In genomic region chr22:21621025-21621424, GRCh38 we compare ENCODE assay signal across 20 cellular contexts. TPM values are rescaled to one million over a fixed set of nuclear protein-coding genes. Genes with fewer than 3 reads are reported as not detected.
DNase-seq lines count a peak whose midpoint lies in the region; ATAC-seq and TF ChIP-seq lines count a peak whose summit lies in the region.
"Had no signal": no experiment of that assay in that cellular context is flagged by ENCODE, and none has a peak within 500 bp of the region (broad histone marks: within the 10 kb centered on the region; RNA-seq: fewer than 3 reads in every experiment).

No MANE protein-coding gene starts in this region.

- CTCF ChIA-PET in activated CD8-positive, alpha-beta T cell treated with anti-CD3 and anti-CD28 coated beads for 36 hours (lab: Charles Lee), result interaction anchor here (1.5 to 6.3 kb wide), 3 partner anchors 8 to 21 kb away, joined by 4 to 29 read pairs (median 13); partner anchors contain the start of gene SDF2L1

- no peak overlapping the region for H2BK12ac ChIP-seq in H9 (ENCODE audit: insufficient read length, low read depth, low read length)

- no peak overlapping the region for H2BK5ac ChIP-seq in H9 (ENCODE audit: insufficient read length, low read length)

- no peaks in the 10 kb centered on the region for H3K9me3 Mint-ChIP-seq in activated T-cell treated with anti-CD3 and anti-CD28 coated beads, Interleukin-2, amount 50 U/mL, for 24 hours
- H3K9me3 Mint-ChIP-seq in activated T-cell treated with anti-CD3 and anti-CD28 coated beads, Interleukin-2, amount 50 U/mL, for 72 hours, result no peaks in the 10 kb centered on the region
- H3K9me3 Mint-ChIP-seq in H9 (no peaks in the 10 kb centered on the region), immature natural killer cell (no peaks in the 10 kb centered on the region)
- H3K9me3 Mint-ChIP-seq in activated CD8-positive, alpha-beta T cell treated with anti-CD3 and anti-CD28 coated beads for 36 hours, result no peaks in the 10 kb centered on the region
- H3K9me3 Mint-ChIP-seq: HFFc6 had no signal

- H4K5ac ChIP-seq in H9 (ENCODE audit: insufficient read length, low read depth, low read length), result no peak overlapping the region

- no peak for TF ChIP-seq CTCF in H9 (conservative IDR thresholded peaks at IDR 0.05)
- TF ChIP-seq CTCF in activated CD8-positive, alpha-beta T cell treated with anti-CD3 and anti-CD28 coated beads for 36 hours (IDR thresholded peaks at IDR 0.05), result no peak
- TF ChIP-seq CTCF in neutrophil (IDR thresholded peaks at IDR 0.05), result no peak

- no peak overlapping the region for H2AFZ ChIP-seq in H9 (ENCODE audit: low read length)
- H2AFZ ChIP-seq: GM23248, PC-9 had no signal

- H3K4me1 ChIP-seq in H9 (ENCODE audit: insufficient read depth, low read length), result no peaks in the 10 kb centered on the region; the same call in none of the 2 replicates
- H3K4me1 ChIP-seq in neutrophil (ENCODE audit: control insufficient read depth in 1 of 2, insufficient read depth in 1 of 2, low read depth in 1 of 2, low read length in 1 of 2), result peaks cover 34 to 42% of the 10 kb centered on the region in 2 experiments

- H3K4me3 Mint-ChIP-seq in activated T-cell treated with anti-CD3 and anti-CD28 coated beads, Interleukin-2, amount 50 U/mL, for 24 hours, result no peak overlapping the region
- H3K4me3 Mint-ChIP-seq in activated T-cell treated with anti-CD3 and anti-CD28 coated beads, Interleukin-2, amount 50 U/mL, for 72 hours, result no peak overlapping the region
- no peak overlapping the region for H3K4me3 Mint-ChIP-seq in H9
- no peak overlapping the region for H3K4me3 Mint-ChIP-seq in activated CD8-positive, alpha-beta T cell treated with anti-CD3 and anti-CD28 coated beads for 36 hours
- H3K4me3 Mint-ChIP-seq in immature natural killer cell, result no peak overlapping the region
- H3K4me3 Mint-ChIP-seq: HFFc6 had no signal

- no peak overlapping the region for H2BK15ac ChIP-seq in H9 (ENCODE audit: low read depth, low read length)

- H3K56ac ChIP-seq in H9 (ENCODE audit: insufficient read length, low read depth, low read length), result no peak overlapping the region

- H3K27me3 ChIP-seq in H9 (ENCODE audit: insufficient read depth, low read length), result no peaks in the 10 kb centered on the region
- H3K27me3 ChIP-seq in neutrophil, result no peaks in the 10 kb centered on the region

- H3K79me1 ChIP-seq in H9 (ENCODE audit: insufficient read depth, low read depth, low read length, poor library complexity, severe bottlenecking), result no peaks in the 10 kb centered on the region

- H3K27ac ChIP-seq in H9 (ENCODE audit: insufficient read length, low read depth, low read length) (no peak overlapping the region), neutrophil (peak overlapping the region; percentile 87)
- H3K27ac ChIP-seq: 22Rv1, C4-2B, PC-9, SK-N-MC had no signal

- no peaks in the 10 kb centered on the region for H3K79me2 ChIP-seq in H9 (ENCODE audit: insufficient read depth, low read length)

- H3K18ac ChIP-seq in H9 (ENCODE audit: insufficient read length, low read depth, low read length), result no peak overlapping the region

- POLR2A ChIA-PET in activated CD8-positive, alpha-beta T cell treated with anti-CD3 and anti-CD28 coated beads for 36 hours (lab: Charles Lee), result interaction anchor here (0.7 to 1.4 kb wide), 2 partner anchors 10 to 21 kb away, joined by 3 to 4 read pairs; partner anchors contain the start of gene SDF2L1

- H2BK120ac ChIP-seq in H9 (ENCODE audit: low read depth, low read length, poor library complexity, severe bottlenecking), result no peak overlapping the region

- no peak overlapping the region for H4K8ac ChIP-seq in H9 (replicated peaks; ENCODE audit: insufficient read length, low read depth, low read length)

- peaks cover 7% of the 10 kb centered on the region for H3K36me3 ChIP-seq in neutrophil

- no peak overlapping the region for H3K4ac ChIP-seq in H9 (ENCODE audit: low read depth, low read length)

- H2BK20ac ChIP-seq in H9 (ENCODE audit: low read depth, low read length, poor library complexity, severe bottlenecking), result no peak overlapping the region

- intact Hi-C loops in activated CD8-positive, alpha-beta T cell treated with anti-CD3 and anti-CD28 coated beads for 36 hours (cut with micrococcal nuclease), result no loop called here

- H3T11ph ChIP-seq in H9 (ENCODE audit: low read length), result no peak overlapping the region

- H3K4me2 ChIP-seq in H9 (ENCODE audit: insufficient read depth, insufficient read length, low read length), result no peak overlapping the region
- H3K4me2 ChIP-seq: PC-9 had no signal

- peaks cover 25% of the 10 kb centered on the region for H3K4me1 Mint-ChIP-seq in activated T-cell treated with anti-CD3 and anti-CD28 coated beads, Interleukin-2, amount 50 U/mL, for 24 hours (ENCODE audit: low read depth)
- H3K4me1 Mint-ChIP-seq in activated T-cell treated with anti-CD3 and anti-CD28 coated beads, Interleukin-2, amount 50 U/mL, for 72 hours (ENCODE audit: low read depth), result peaks cover 28% of the 10 kb centered on the region
- H3K4me1 Mint-ChIP-seq in H9 (peaks cover 6 to 7% of the 10 kb centered on the region in 2 experiments; a peak in 2 of 4 replicates), immature natural killer cell (peaks cover 27 to 40% of the 10 kb centered on the region in 2 donors)
- H3K4me1 Mint-ChIP-seq in activated CD8-positive, alpha-beta T cell treated with anti-CD3 and anti-CD28 coated beads for 36 hours (ENCODE audit: low read depth), result peaks cover 12% of the 10 kb centered on the region

- peak overlapping the region; percentile 77 for H3K27ac Mint-ChIP-seq in activated T-cell treated with anti-CD3 and anti-CD28 coated beads, Interleukin-2, amount 50 U/mL, for 24 hours
- no peak overlapping the region for H3K27ac Mint-ChIP-seq in activated T-cell treated with anti-CD3 and anti-CD28 coated beads, Interleukin-2, amount 50 U/mL, for 72 hours
- peak overlapping the region in 2 of 3 experiments; percentile 53 to 68; a peak in 3 of 7 replicates for H3K27ac Mint-ChIP-seq in H9
- peak overlapping the region; percentile 42 for H3K27ac Mint-ChIP-seq in activated CD8-positive, alpha-beta T cell treated with anti-CD3 and anti-CD28 coated beads for 36 hours
- H3K27ac Mint-ChIP-seq in immature natural killer cell, result peak overlapping the region in 1 of 6 donors; percentile 66

- no peak overlapping the region for H3K23ac ChIP-seq in H9 (ENCODE audit: insufficient read length, low read depth, low read length)

- no peak for DNase-seq in activated T-cell treated with anti-CD3 and anti-CD28 coated beads, Interleukin-2, amount 50 U/mL, for 24 hours
- no peak for DNase-seq in activated T-cell treated with anti-CD3 and anti-CD28 coated beads, Interleukin-2, amount 50 U/mL, for 72 hours
- DNase-seq in H9 (no peak), ACHN (no peak), NCI-H1436 (lab: John Stamatoyannopoulos, UW) (no peak), immature natural killer cell (no peak)
- DNase-seq in activated CD8-positive, alpha-beta T cell treated with anti-CD3 and anti-CD28 coated beads for 36 hours, result no peak
- DNase-seq: DMS79, GM23248, HFFc6, KG1, NCI-H1092, NCI-H1694, NCI-H446, NCI-H774, PC-9 had no signal

- H2AK5ac ChIP-seq in H9 (ENCODE audit: insufficient read length, low read length), result no peak overlapping the region

- WGBS in H9 (ENCODE audit: extremely low coverage, insufficient read length, low lambda C conversion rate), result no CpG with 5 or more reads among the region's 3 CpGs

- H3K27me3 Mint-ChIP-seq in activated T-cell treated with anti-CD3 and anti-CD28 coated beads, Interleukin-2, amount 50 U/mL, for 24 hours, result no peaks in the 10 kb centered on the region
- H3K27me3 Mint-ChIP-seq in activated T-cell treated with anti-CD3 and anti-CD28 coated beads, Interleukin-2, amount 50 U/mL, for 72 hours (ENCODE audit: low read depth), result no peaks in the 10 kb centered on the region
- H3K27me3 Mint-ChIP-seq in H9 (ENCODE audit: low read depth) (peaks cover 1% of the 10 kb centered on the region; the same call in 1 of the 2 replicates), immature natural killer cell (ENCODE audit: low read depth in 3 of 3) (peaks cover 2 to 12% (median 8%) of the 10 kb centered on the region in 3 donors)
- H3K27me3 Mint-ChIP-seq in activated CD8-positive, alpha-beta T cell treated with anti-CD3 and anti-CD28 coated beads for 36 hours, result no peaks in the 10 kb centered on the region

- no peak overlapping the region for H3K14ac ChIP-seq in H9 (ENCODE audit: insufficient read depth, low read length)

- in situ Hi-C loops in ACHN (cut with HindIII; ENCODE audit: low pct_ligation_motif_present, low pct_unique_long_range_greater_than_20kb, low sequenced_read_pairs), result no loop called here

- H3K23me2 ChIP-seq in H9 (ENCODE audit: insufficient read length, low read depth, low read length, poor library complexity, severe bottlenecking), result no peaks in the 10 kb centered on the region

- ATAC-seq in activated T-cell treated with anti-CD3 and anti-CD28 coated beads, Interleukin-2, amount 50 U/mL, for 72 hours (replicated peaks in 1 of 2), result no peak
- no peak for ATAC-seq in activated CD8-positive, alpha-beta T cell treated with anti-CD3 and anti-CD28 coated beads for 36 hours

- H4K91ac ChIP-seq in H9 (ENCODE audit: insufficient read length, low read depth, low read length), result no peak overlapping the region

- H3K4me3 ChIP-seq in neutrophil (ENCODE audit: low read depth in 1 of 2, low read length in 1 of 2), result no peak overlapping the region
- H3K4me3 ChIP-seq: GM23248, PC-9, SK-N-MC had no signal

- H4K20me1 ChIP-seq in H9 (ENCODE audit: control insufficient read depth, insufficient read depth, insufficient read length), result no peaks in the 10 kb centered on the region

- no peaks in the 10 kb centered on the region for H3K9me3 ChIP-seq in H9 (ENCODE audit: control insufficient read depth, low read depth, low read length)
- H3K9me3 ChIP-seq in neutrophil, result no peaks in the 10 kb centered on the region

- no peak overlapping the region for H3K9ac ChIP-seq in H9 (ENCODE audit: extremely low read depth, insufficient read length, low read length)

- H3K36me3 Mint-ChIP-seq in activated T-cell treated with anti-CD3 and anti-CD28 coated beads, Interleukin-2, amount 50 U/mL, for 24 hours (ENCODE audit: low read depth), result peaks cover 74% of the 10 kb centered on the region
- peaks cover 1 to 12% of the 10 kb centered on the region in 2 donors for H3K36me3 Mint-ChIP-seq in activated T-cell treated with anti-CD3 and anti-CD28 coated beads, Interleukin-2, amount 50 U/mL, for 72 hours (ENCODE audit: insufficient read depth in 2 of 2)
- H3K36me3 Mint-ChIP-seq in H9 (ENCODE audit: insufficient read depth in 1 of 3, low read depth in 3 of 3) (peaks cover 3 to 29% (median 21%) of the 10 kb centered on the region in 3 experiments; a peak in 6 of 7 replicates), immature natural killer cell (no peaks in the 10 kb centered on the region)
- peaks cover 9% of the 10 kb centered on the region for H3K36me3 Mint-ChIP-seq in activated CD8-positive, alpha-beta T cell treated with anti-CD3 and anti-CD28 coated beads for 36 hours (ENCODE audit: low read depth)

RNA-seq across cellular contexts. Expression of gene YDJC, which starts 8.8 kb away (rescaled TPM):
- 10 to 100 TPM; 39.7 to 48.8 TPM for total RNA-seq in activated T-cell treated with anti-CD3 and anti-CD28 coated beads, Interleukin-2, amount 50 U/mL, for 72 hours
- total RNA-seq in H9 (2021), result 29.8 and 30.2 TPM in 2 replicates
- 10 to 100 TPM; 60.1 to 64.9 TPM for total RNA-seq in activated CD8-positive, alpha-beta T cell treated with anti-CD3 and anti-CD28 coated beads for 36 hours
- 10 to 100 TPM; 46.7 to 61.7 (median 47.7) TPM for polyA plus RNA-seq in immature natural killer cell

RNA-seq across cellular contexts. Expression of gene CCDC116, which starts 11.5 kb away (rescaled TPM):
- total RNA-seq in activated T-cell treated with anti-CD3 and anti-CD28 coated beads, Interleukin-2, amount 50 U/mL, for 72 hours, result under 1 TPM; 0.22 to 0.51 TPM
- 0.22 and 0.63 TPM in 2 replicates for total RNA-seq in H9 (2021)
- under 1 TPM in 1 of 2 experiments, not detected in 1; 0.45 TPM for total RNA-seq in activated CD8-positive, alpha-beta T cell treated with anti-CD3 and anti-CD28 coated beads for 36 hours
- polyA plus RNA-seq in immature natural killer cell, result under 1 TPM in 1 of 3 donors, not detected in 2; 0.13 TPM

RNA-seq across cellular contexts. Expression of gene SDF2L1, which starts 21.1 kb away (rescaled TPM):
- 10 to 100 TPM; 22.8 to 29.9 TPM for total RNA-seq in activated T-cell treated with anti-CD3 and anti-CD28 coated beads, Interleukin-2, amount 50 U/mL, for 72 hours
- total RNA-seq in H9 (2021), result 36.0 TPM in 2 replicates
- total RNA-seq in activated CD8-positive, alpha-beta T cell treated with anti-CD3 and anti-CD28 coated beads for 36 hours, result 10 to 100 TPM; 38.6 to 41.3 TPM
- polyA plus RNA-seq in immature natural killer cell, result 100 to 1,000 TPM; 119 to 227 (median 178) TPM

RNA-seq across cellular contexts. Expression of gene PPIL2, which starts 44.8 kb away (rescaled TPM):
- total RNA-seq in activated T-cell treated with anti-CD3 and anti-CD28 coated beads, Interleukin-2, amount 50 U/mL, for 72 hours, result 10 to 100 TPM; 36.4 to 39.5 TPM
- 35.5 and 35.9 TPM in 2 replicates for total RNA-seq in H9 (2021)
- total RNA-seq in activated CD8-positive, alpha-beta T cell treated with anti-CD3 and anti-CD28 coated beads for 36 hours, result 10 to 100 TPM; 41.5 to 42.5 TPM
- 10 to 100 TPM; 13.9 to 54.6 (median 14.5) TPM for polyA plus RNA-seq in immature natural killer cell

RNA-seq across cellular contexts. Expression of gene UBE2L3, which starts 53.5 kb away (rescaled TPM):
- total RNA-seq in activated T-cell treated with anti-CD3 and anti-CD28 coated beads, Interleukin-2, amount 50 U/mL, for 72 hours, result 10 to 100 TPM; 42.7 to 43.5 TPM
- 78.7 and 79.7 TPM in 2 replicates for total RNA-seq in H9 (2021)
- 10 to 100 TPM; 50.3 to 54.9 TPM for total RNA-seq in activated CD8-positive, alpha-beta T cell treated with anti-CD3 and anti-CD28 coated beads for 36 hours
- 100 to 1,000 TPM; 110 to 133 (median 115) TPM for polyA plus RNA-seq in immature natural killer cell
